Comparison of ENCODE assay signal across 1 cellular context in the genomic region with DNA sequence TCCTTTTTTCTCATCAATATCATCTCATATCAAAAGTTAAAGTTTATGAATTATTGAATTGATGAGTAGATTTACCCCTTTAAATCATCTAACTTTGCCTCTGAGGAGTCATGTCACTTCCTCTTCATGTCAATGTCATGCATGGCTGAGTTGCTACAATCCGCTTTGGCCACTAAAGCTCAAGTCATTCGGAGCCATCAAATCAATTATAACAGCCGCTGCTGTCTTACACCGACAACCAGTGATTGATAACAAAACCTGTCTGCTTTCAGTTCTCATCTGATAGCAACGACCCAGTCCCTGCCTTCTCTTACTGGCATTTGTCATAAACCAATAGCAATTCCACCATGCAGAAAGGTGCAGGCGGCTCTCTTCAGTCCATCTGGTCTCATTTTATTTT.
TF ChIP-seq lines count a peak whose summit lies in the region.

No MANE protein-coding gene starts in this region.

TF ChIP-seq in SK-N-SH treated with all-trans-retinoic acid at 6 μM for 48 hours, 23 proteins besides CTCF, POLR2A, EP300 and RAD21 (continued from another document):
- TF ChIP-seq, protein P1, sequence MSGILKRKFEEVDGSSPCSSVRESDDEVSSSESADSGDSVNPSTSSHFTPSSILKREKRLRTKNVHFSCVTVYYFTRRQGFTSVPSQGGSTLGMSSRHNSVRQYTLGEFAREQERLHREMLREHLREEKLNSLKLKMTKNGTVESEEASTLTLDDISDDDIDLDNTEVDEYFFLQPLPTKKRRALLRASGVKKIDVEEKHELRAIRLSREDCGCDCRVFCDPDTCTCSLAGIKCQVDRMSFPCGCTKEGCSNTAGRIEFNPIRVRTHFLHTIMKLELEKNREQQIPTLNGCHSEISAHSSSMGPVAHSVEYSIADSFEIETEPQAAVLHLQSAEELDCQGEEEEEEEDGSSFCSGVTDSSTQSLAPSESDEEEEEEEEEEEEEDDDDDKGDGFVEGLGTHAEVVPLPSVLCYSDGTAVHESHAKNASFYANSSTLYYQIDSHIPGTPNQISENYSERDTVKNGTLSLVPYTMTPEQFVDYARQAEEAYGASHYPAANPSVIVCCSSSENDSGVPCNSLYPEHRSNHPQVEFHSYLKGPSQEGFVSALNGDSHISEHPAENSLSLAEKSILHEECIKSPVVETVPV (CRISPR knock-in tag; IDR thresholded peaks at IDR 0.05): no peak
- no peak for TF ChIP-seq PPARA (CRISPR knock-in tag; IDR thresholded peaks at IDR 0.05; ENCODE audit: borderline replicate concordance)
- TF ChIP-seq ZFP3 (CRISPR knock-in tag; IDR thresholded peaks at IDR 0.05): no peak
- TF ChIP-seq TOX (CRISPR knock-in tag; IDR thresholded peaks at IDR 0.05; ENCODE audit: borderline replicate concordance): no peak
TF ChIP-seq in SK-N-SH treated with all-trans-retinoic acid at 6 μM for 48 hours: peak in this region for 0.
